Comparison of ENCODE assay signal across 17 cellular contexts in the genomic region with DNA sequence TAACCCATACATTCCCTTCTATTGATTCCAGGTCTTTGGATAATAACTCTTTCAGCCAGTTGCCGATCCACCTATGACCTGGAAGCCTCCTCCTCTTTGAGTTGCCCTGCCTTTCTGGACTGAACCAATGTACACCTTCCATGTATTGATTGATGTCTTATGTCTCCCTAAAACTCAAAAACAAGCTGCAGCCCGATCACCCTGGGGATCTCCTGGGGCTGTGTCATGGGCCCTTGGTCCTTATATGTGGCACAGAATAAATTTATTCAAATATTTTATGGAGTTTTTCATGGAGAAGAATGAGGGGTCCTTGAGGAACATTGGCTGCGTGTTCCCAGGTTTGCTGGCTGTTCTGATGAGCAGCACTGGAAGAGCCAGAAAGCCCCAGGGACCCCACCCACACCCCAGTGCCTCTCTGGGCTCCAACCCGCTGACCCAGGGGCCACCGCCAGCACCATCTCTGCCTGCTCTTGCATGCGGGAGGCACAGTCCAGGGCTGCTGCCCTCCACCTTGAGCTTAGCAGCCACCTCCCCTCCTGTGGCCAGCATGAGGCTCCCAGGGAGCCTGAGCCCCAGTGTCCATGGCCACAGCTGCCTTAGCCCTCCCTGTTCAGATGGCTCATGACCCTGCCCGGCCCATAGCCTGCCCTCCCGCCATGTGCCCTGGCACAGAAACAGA. TPM values are rescaled to one million over a fixed set of nuclear protein-coding genes. Genes with fewer than 3 reads are reported as not detected.
DNase-seq lines count a peak whose midpoint lies in the region; TF ChIP-seq lines count a peak whose summit lies in the region.
"Had no signal": no experiment of that assay in that cellular context is flagged by ENCODE, and none has a peak within 500 bp of the region (broad histone marks: within the 10 kb centered on the region; RNA-seq: fewer than 3 reads in every experiment).

No MANE protein-coding gene starts in this region.

- no peaks in the 10 kb centered on the region for H4K20me1 ChIP-seq in MM.1S (ENCODE audit: insufficient read depth, low read length)
- H4K20me1 ChIP-seq: BLaER1 had no signal

- H3K27ac ChIP-seq in endodermal cell (ENCODE audit: low read depth, low read length): no peak overlapping the region
- H3K27ac ChIP-seq in sigmoid colon: no peak overlapping the region
- no peak overlapping the region for H3K27ac ChIP-seq in substantia nigra (ENCODE audit: low read depth, low read length, poor library complexity, severe bottlenecking)
- H3K27ac ChIP-seq in MM.1S (ENCODE audit: low read length): no peak overlapping the region
- H3K27ac ChIP-seq: 22Rv1, BLaER1 had no signal

- H3K36me3 Mint-ChIP-seq in activated CD4-positive, alpha-beta T cell treated with anti-CD3 and anti-CD28 coated beads, Interleukin-2, amount 10 ng/mL, durations not matched to agents 24 days and 14 days (ENCODE audit: low read depth): no peaks in the 10 kb centered on the region
- no peaks in the 10 kb centered on the region for H3K36me3 Mint-ChIP-seq in endodermal cell (ENCODE audit: low read depth)

- no peaks in the 10 kb centered on the region for H3K27me3 Mint-ChIP-seq in activated CD4-positive, alpha-beta T cell treated with anti-CD3 and anti-CD28 coated beads, Interleukin-2, amount 10 ng/mL, durations not matched to agents 24 days and 14 days
- H3K27me3 Mint-ChIP-seq in endodermal cell (ENCODE audit: insufficient read depth): peaks cover 7% of the 10 kb centered on the region

- no peaks in the 10 kb centered on the region for H3K4me1 Mint-ChIP-seq in activated CD4-positive, alpha-beta T cell treated with anti-CD3 and anti-CD28 coated beads, Interleukin-2, amount 10 ng/mL, durations not matched to agents 24 days and 14 days
- peaks cover 6% of the 10 kb centered on the region for H3K4me1 Mint-ChIP-seq in endodermal cell

- H3K79me2 ChIP-seq in MM.1S (ENCODE audit: low read length): no peaks in the 10 kb centered on the region

- H3K4me1 ChIP-seq in endodermal cell (ENCODE audit: control insufficient read depth, insufficient read depth, low read length): no peaks in the 10 kb centered on the region
- H3K4me1 ChIP-seq in sigmoid colon: no peaks in the 10 kb centered on the region
- no peaks in the 10 kb centered on the region for H3K4me1 ChIP-seq in MM.1S (ENCODE audit: low read length)
- H3K4me1 ChIP-seq: Caco-2 had no signal

- DNase-seq in activated CD4-positive, alpha-beta T cell treated with anti-CD3 and anti-CD28 coated beads, Interleukin-2, amount 10 ng/mL, durations not matched to agents 24 days and 14 days: peak; percentile 49
- DNase-seq in activated CD4-positive, alpha-beta T cell treated with anti-CD3 and anti-CD28 coated beads, Interleukin-2, amount 50 U/mL, for 1 hour: no peak
- DNase-seq in endodermal cell: peak; percentile 18
- DNase-seq in mesenteric fat pad (ENCODE audit: low spot score): peak; percentile 72
- peak; percentile 46 for DNase-seq in sigmoid colon
- DNase-seq in ureter (ENCODE audit: low spot score): no peak
- no peak for DNase-seq in substantia nigra (lab: John Stamatoyannopoulos, UW)
- DNase-seq in MM.1S: no peak
- DNase-seq: AML-193; CD8-positive, alpha-beta memory T cell; GF-D8; H7 had no signal

- intact Hi-C loops in activated CD4-positive, alpha-beta T cell treated with anti-CD3 and anti-CD28 coated beads, Interleukin-2, amount 10 ng/mL, durations not matched to agents 24 days and 14 days (cut with micrococcal nuclease): no loop called here
- intact Hi-C loops in sigmoid colon (cut with DNase I): loop anchor here (10.0 kb wide), 1 partner anchor 1028 kb away; no protein-coding TSS in a partner anchor

- no peak for TF ChIP-seq EP300 in sigmoid colon (IDR thresholded peaks at IDR 0.05)

- peaks cover 2% of the 10 kb centered on the region for H3K9me3 ChIP-seq in endodermal cell (ENCODE audit: control insufficient read depth, low read length)
- peaks cover 0 to 5% (median under 1%) of the 10 kb centered on the region in 4 donors for H3K9me3 ChIP-seq in sigmoid colon
- H3K9me3 ChIP-seq in MM.1S (replicated peaks; ENCODE audit: insufficient read depth, low read length): no peaks in the 10 kb centered on the region
- H3K9me3 ChIP-seq: Caco-2 had no signal

- no peak overlapping the region for H3K27ac Mint-ChIP-seq in activated CD4-positive, alpha-beta T cell treated with anti-CD3 and anti-CD28 coated beads, Interleukin-2, amount 10 ng/mL, durations not matched to agents 24 days and 14 days
- H3K27ac Mint-ChIP-seq in endodermal cell: no peak overlapping the region
- H3K27ac Mint-ChIP-seq: GM23338 had no signal

- no peak overlapping the region for H3K4me3 Mint-ChIP-seq in activated CD4-positive, alpha-beta T cell treated with anti-CD3 and anti-CD28 coated beads, Interleukin-2, amount 10 ng/mL, durations not matched to agents 24 days and 14 days
- no peak overlapping the region for H3K4me3 Mint-ChIP-seq in endodermal cell
- H3K4me3 Mint-ChIP-seq: CD8-positive, alpha-beta memory T cell; GM23338 had no signal

- H3K9me2 ChIP-seq in MM.1S (replicated peaks; ENCODE audit: insufficient read depth, low read length): no peaks in the 10 kb centered on the region

- H3K9ac ChIP-seq in endodermal cell (ENCODE audit: extremely low read depth, low read length, poor library complexity, severe bottlenecking) (no peak overlapping the region), MM.1S (ENCODE audit: low read length) (no peak overlapping the region)
- H3K9ac ChIP-seq: BLaER1 had no signal

- H3K4me3 ChIP-seq in endodermal cell (ENCODE audit: low read length) (no peak overlapping the region), sigmoid colon (no peak overlapping the region), MM.1S (ENCODE audit: low read length) (no peak overlapping the region)
- H3K4me3 ChIP-seq: BLaER1, GM23338 had no signal

- no peak overlapping the region for H2AFZ ChIP-seq in MM.1S (ENCODE audit: low read length)
- H2AFZ ChIP-seq: GM23338 had no signal

- 91 to 95% methylated on average over 4 to 8 of the region's 8 CpGs for WGBS in endodermal cell (ENCODE audit: insufficient coverage in 1 of 2, insufficient read length in 1 of 2), 2 experiments
- WGBS in sigmoid colon, 2 donors: 81 to 91% methylated on average over 8 of the region's 8 CpGs

- H3F3A ChIP-seq in MM.1S (ENCODE audit: insufficient read depth, low read length): no peaks in the 10 kb centered on the region

- no peak for TF ChIP-seq POLR2A in sigmoid colon (IDR thresholded peaks at IDR 0.05)

- no peak overlapping the region for H3K4me2 ChIP-seq in MM.1S (ENCODE audit: low read depth, low read length)
- H3K4me2 ChIP-seq: BLaER1, GM23338 had no signal

- TF ChIP-seq CTCF in endodermal cell (conservative IDR thresholded peaks at IDR 0.05) (no peak), sigmoid colon (IDR thresholded peaks at IDR 0.05) (no peak), MM.1S (IDR thresholded peaks at IDR 0.05; ENCODE audit: low read length) (no peak)

- H3K9me3 Mint-ChIP-seq in activated CD4-positive, alpha-beta T cell treated with anti-CD3 and anti-CD28 coated beads, Interleukin-2, amount 10 ng/mL, durations not matched to agents 24 days and 14 days: peaks cover 6% of the 10 kb centered on the region
- H3K9me3 Mint-ChIP-seq in endodermal cell: peaks cover 14% of the 10 kb centered on the region

- no peaks in the 10 kb centered on the region for H3K36me3 ChIP-seq in endodermal cell (ENCODE audit: control insufficient read depth, insufficient read depth, low read length)
- no peaks in the 10 kb centered on the region for H3K36me3 ChIP-seq in sigmoid colon
- no peaks in the 10 kb centered on the region for H3K36me3 ChIP-seq in MM.1S (replicated peaks; ENCODE audit: insufficient read depth, low read length)
- H3K36me3 ChIP-seq: BLaER1 had no signal

- H3K27me3 ChIP-seq in endodermal cell (ENCODE audit: control insufficient read depth, insufficient read depth, low read length, poor library complexity, severe bottlenecking) (no peaks in the 10 kb centered on the region), sigmoid colon (no peaks in the 10 kb centered on the region), MM.1S (replicated peaks; ENCODE audit: insufficient read depth, low read length) (no peaks in the 10 kb centered on the region)
- H3K27me3 ChIP-seq: BLaER1 had no signal

RNA-seq across cellular contexts. Expression of a gene that starts 36.5 kb away (rescaled TPM):
- 115 and 117 TPM in 2 replicates for total RNA-seq in activated CD4-positive, alpha-beta T cell treated with anti-CD3 and anti-CD28 coated beads, Interleukin-2, amount 10 ng/mL, durations not matched to agents 24 days and 14 days
- total RNA-seq in endodermal cell (not detected), mesenteric fat pad (11.5 TPM), sigmoid colon (1 to 10 TPM in 1 of 4 donors, under 1 TPM in 2, not detected in 1; 0.66 to 3.5 (median 0.71) TPM), ureter (1.6 TPM)
- polyA plus RNA-seq in endodermal cell (2013, experiment 1 of 2): not detected
- not detected for polyA plus RNA-seq in endodermal cell (2013, experiment 2 of 2)
- polyA plus RNA-seq in sigmoid colon: 10 to 100 TPM in 1 of 3 donors, 1 to 10 TPM in 2; 3.9 to 10.4 (median 4.2) TPM
- total RNA-seq: A673, Caco-2, GM23338, H7 had no signal
- polyA plus RNA-seq: GM23338 had no signal

Comparison
In these comparisons a context has a peak if more than half of its experiments do, and no peak if none do; other contexts are left out.
1. DNase-seq: peak in activated CD4-positive, alpha-beta T cell treated with anti-CD3 and anti-CD28 coated beads, Interleukin-2, amount 10 ng/mL, durations not matched to agents 24 days and 14 days (single experiment), endodermal cell (single experiment), mesenteric fat pad (single experiment) and sigmoid colon (single experiment); none in activated CD4-positive, alpha-beta T cell treated with anti-CD3 and anti-CD28 coated beads, Interleukin-2, amount 50 U/mL, for 1 hour (single experiment), ureter (single experiment), substantia nigra (0 of 49) and MM.1S (single experiment).